In the genomic region with DNA sequence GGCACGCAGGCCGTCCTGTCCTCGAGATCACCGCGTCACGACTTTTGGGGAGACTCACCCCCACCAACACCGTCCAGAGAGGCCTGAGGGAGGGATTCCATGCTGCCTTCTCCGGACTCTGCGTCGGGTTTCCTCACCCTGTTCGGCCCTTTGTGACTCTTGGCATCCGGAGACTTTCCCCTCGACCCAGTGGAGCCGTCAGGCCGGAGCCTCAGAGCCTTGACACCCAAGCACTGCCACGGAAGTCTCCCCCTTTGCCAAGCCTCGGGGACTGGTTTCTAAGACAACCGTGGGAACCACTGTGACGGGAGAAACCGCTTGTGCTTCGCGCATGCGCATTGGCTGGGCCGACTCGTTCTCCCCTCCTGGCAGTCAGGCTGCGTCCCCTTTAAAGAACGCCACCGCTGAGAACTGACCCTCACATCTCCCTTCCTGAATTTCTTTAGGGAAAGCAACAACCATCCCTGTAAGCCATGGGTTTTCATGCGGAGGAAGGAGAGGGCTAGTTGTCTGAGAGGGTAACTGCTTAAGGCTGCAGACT, we compare ENCODE assay signal across 8 cellular contexts.
DNase-seq lines count a peak whose midpoint lies in the region; ATAC-seq and TF ChIP-seq lines count a peak whose summit lies in the region.
"Not testable (repeated sequence)": the region's sequence is repeated elsewhere in the genome, so short reads cannot be mapped to it uniquely, and the experiment has no call there.

No MANE protein-coding gene starts in this region.

- peak; percentile 46 for DNase-seq in activated CD4-positive, alpha-beta T cell treated with anti-CD3 and anti-CD28 coated beads for 36 hours
- peak; percentile 70 for DNase-seq in activated T-cell treated with anti-CD3 and anti-CD28 coated beads, Interleukin-2, amount 50 U/mL, for 1 hour
- DNase-seq in brain microvascular endothelial cell = peak; percentile 79
- DNase-seq in left colon = peak; percentile 49 to 61
- DNase-seq in progenitor cell of endocrine pancreas (ENCODE audit: low spot score, unreplicated experiment) = peak; percentile 17
- peak; percentile 31 to 53 (median 47) for DNase-seq in stimulated activated CD4-positive, alpha-beta T cell treated with anti-CD3 and anti-CD28 coated beads, TNF-alpha, amount 100 ng/mL, for 24 hours (ENCODE audit: low read depth in 3 of 3)
- DNase-seq in thoracic aorta (ENCODE audit: low spot score) = peak; percentile 36

- H3K36me3 ChIP-seq in brain microvascular endothelial cell (replicated peaks); thoracic aorta: not testable (repeated sequence)

- not testable (repeated sequence) for H3K9me3 Mint-ChIP-seq in activated CD4-positive, alpha-beta T cell treated with anti-CD3 and anti-CD28 coated beads for 36 hours (ENCODE audit: low read depth); progenitor cell of endocrine pancreas (ENCODE audit: low read depth)

- intact Hi-C loops in activated CD4-positive, alpha-beta T cell treated with anti-CD3 and anti-CD28 coated beads for 36 hours (cut with DNase I, micrococcal nuclease); left colon (cut with DNase I, micrococcal nuclease): not testable (repeated sequence)

- not testable (repeated sequence) for TF ChIP-seq CTCF in brain microvascular endothelial cell (IDR thresholded peaks at IDR 0.05; ENCODE audit: low read depth, low read length, missing control alignments); progenitor cell of endocrine pancreas (IDR thresholded peaks at IDR 0.05; ENCODE audit: unreplicated experiment); thoracic aorta (IDR thresholded peaks at IDR 0.05)

- in situ Hi-C loops in brain microvascular endothelial cell (cut with HindIII; ENCODE audit: low pct_ligation_motif_present, low sequenced_read_pairs) = not testable (repeated sequence)

- not testable (repeated sequence) for H3K27ac Mint-ChIP-seq in activated CD4-positive, alpha-beta T cell treated with anti-CD3 and anti-CD28 coated beads for 36 hours; progenitor cell of endocrine pancreas

- not testable (repeated sequence) for H3K27me3 ChIP-seq in brain microvascular endothelial cell (replicated peaks); thoracic aorta (replicated peaks; ENCODE audit: insufficient read depth)

- not testable (repeated sequence) for H3K4me1 Mint-ChIP-seq in activated CD4-positive, alpha-beta T cell treated with anti-CD3 and anti-CD28 coated beads for 36 hours; progenitor cell of endocrine pancreas (ENCODE audit: low read depth)

- not testable (repeated sequence) for H3K27me3 Mint-ChIP-seq in activated CD4-positive, alpha-beta T cell treated with anti-CD3 and anti-CD28 coated beads for 36 hours; progenitor cell of endocrine pancreas

- not testable (repeated sequence) for H3K4me1 ChIP-seq in thoracic aorta (ENCODE audit: control insufficient read depth in 1 of 2, low read depth in 2 of 2)

- not testable (repeated sequence) for H3K4me3 Mint-ChIP-seq in activated CD4-positive, alpha-beta T cell treated with anti-CD3 and anti-CD28 coated beads for 36 hours; progenitor cell of endocrine pancreas (ENCODE audit: low read depth)

- not testable (repeated sequence) for H3K27ac ChIP-seq in brain microvascular endothelial cell, thoracic aorta

- CTCF ChIA-PET in activated CD4-positive, alpha-beta T cell treated with anti-CD3 and anti-CD28 coated beads for 36 hours (lab: Charles Lee) = not testable (repeated sequence)

- POLR2A ChIA-PET in activated CD4-positive, alpha-beta T cell treated with anti-CD3 and anti-CD28 coated beads for 36 hours (lab: Charles Lee) = not testable (repeated sequence)

- not testable (repeated sequence) for H3K4me3 ChIP-seq in brain microvascular endothelial cell (ENCODE audit: low read depth, low read length); thoracic aorta

- H3K36me3 Mint-ChIP-seq in activated CD4-positive, alpha-beta T cell treated with anti-CD3 and anti-CD28 coated beads for 36 hours (ENCODE audit: low read depth); progenitor cell of endocrine pancreas (ENCODE audit: insufficient read depth): not testable (repeated sequence)

- ATAC-seq in GM19395 (IDR thresholded peaks at IDR 0.05; ENCODE audit: unreplicated experiment) = peak; percentile 69
- not testable (repeated sequence) for ATAC-seq in activated CD4-positive, alpha-beta T cell treated with anti-CD3 and anti-CD28 coated beads for 36 hours; left colon; thoracic aorta (ENCODE audit: insufficient number of reproducible peaks, low FRiP score, low read depth)

- H3K9me3 ChIP-seq in thoracic aorta = not testable (repeated sequence)

Comparison
In these comparisons a context has a peak if more than half of its experiments do, and no peak if none do; other contexts are left out.
1. DNase-seq: peak in every context shown above with its lines; median percentile 79 in brain microvascular endothelial cell; 70 in activated T-cell treated with anti-CD3 and anti-CD28 coated beads, Interleukin-2, amount 50 U/mL, for 1 hour; 55 in left colon; 47 in stimulated activated CD4-positive, alpha-beta T cell treated with anti-CD3 and anti-CD28 coated beads, TNF-alpha, amount 100 ng/mL, for 24 hours; 46 in activated CD4-positive, alpha-beta T cell treated with anti-CD3 and anti-CD28 coated beads for 36 hours; 36 in thoracic aorta; 17 in progenitor cell of endocrine pancreas.